Comparison of ENCODE assay signal across 8 cellular contexts in genomic region chr16:71927383-71927782, GRCh38. TPM values are rescaled to one million over a fixed set of nuclear protein-coding genes. Genes with fewer than 3 reads are reported as not detected.
DNase-seq lines count a peak whose midpoint lies in the region; ATAC-seq lines count a peak whose summit lies in the region.

No MANE protein-coding gene starts in this region.

- peaks cover 99% of the 10 kb centered on the region for H3K36me3 Mint-ChIP-seq in activated T-helper 17 cell treated with anti-CD3 and anti-CD28 coated beads, Interleukin-2, amount 50 U/mL, for 72 hours (ENCODE audit: low read depth)
- peaks cover 46% of the 10 kb centered on the region for H3K36me3 Mint-ChIP-seq in activated CD4-positive, alpha-beta T cell treated with anti-CD3 and anti-CD28 coated beads, Interleukin-2, amount 10 ng/mL, durations not matched to agents 7 days and 5 days (ENCODE audit: low read depth)

- H3K9me3 ChIP-seq in right cardiac atrium (ENCODE audit: control insufficient read depth, low read length) (no peaks in the 10 kb centered on the region), stomach smooth muscle (ENCODE audit: control insufficient read depth in 2 of 2, low read length in 2 of 2) (no peaks in the 10 kb centered on the region)

- H3K4me3 Mint-ChIP-seq in activated T-helper 17 cell treated with anti-CD3 and anti-CD28 coated beads, Interleukin-2, amount 50 U/mL, for 72 hours: no peak overlapping the region
- no peak overlapping the region for H3K4me3 Mint-ChIP-seq in activated CD4-positive, alpha-beta T cell treated with anti-CD3 and anti-CD28 coated beads, Interleukin-2, amount 10 ng/mL, durations not matched to agents 7 days and 5 days

- no peak overlapping the region for H3K4me3 ChIP-seq in right cardiac atrium (ENCODE audit: low read length)
- peak overlapping the region in 1 of 2 donors; percentile 8 for H3K4me3 ChIP-seq in stomach smooth muscle (ENCODE audit: low read length in 2 of 2)

- DNase-seq in HT1080 (ENCODE audit: low read depth): peak; percentile 95
- DNase-seq in right cardiac atrium: peak in 2 of 3 donors; percentile 71 to 74
- no peak for DNase-seq in activated CD4-positive, alpha-beta T cell treated with anti-CD3 and anti-CD28 coated beads, Interleukin-2, amount 10 ng/mL, durations not matched to agents 7 days and 5 days
- DNase-seq in effector CD8-positive, alpha-beta T cell (lab: John Stamatoyannopoulos, UW): no peak
- DNase-seq in activated effector memory CD4-positive, alpha-beta T cell treated with Interleukin-2 at 50 U/mL for 16 hours: no peak

- H3K27me3 ChIP-seq in right cardiac atrium (ENCODE audit: control insufficient read depth, insufficient read depth) (no peaks in the 10 kb centered on the region), stomach smooth muscle (ENCODE audit: control insufficient read depth in 1 of 2, insufficient read depth in 2 of 2, low read length in 2 of 2) (no peaks in the 10 kb centered on the region)

- H3K27me3 Mint-ChIP-seq in activated T-helper 17 cell treated with anti-CD3 and anti-CD28 coated beads, Interleukin-2, amount 50 U/mL, for 72 hours: no peaks in the 10 kb centered on the region
- no peaks in the 10 kb centered on the region for H3K27me3 Mint-ChIP-seq in activated CD4-positive, alpha-beta T cell treated with anti-CD3 and anti-CD28 coated beads, Interleukin-2, amount 10 ng/mL, durations not matched to agents 7 days and 5 days

- no peaks in the 10 kb centered on the region for H3K4me1 Mint-ChIP-seq in activated T-helper 17 cell treated with anti-CD3 and anti-CD28 coated beads, Interleukin-2, amount 50 U/mL, for 72 hours
- peaks cover 15% of the 10 kb centered on the region for H3K4me1 Mint-ChIP-seq in activated CD4-positive, alpha-beta T cell treated with anti-CD3 and anti-CD28 coated beads, Interleukin-2, amount 10 ng/mL, durations not matched to agents 7 days and 5 days

- no peak for ATAC-seq in activated T-helper 17 cell treated with anti-CD3 and anti-CD28 coated beads, Interleukin-2, amount 50 U/mL, for 72 hours (replicated peaks)
- ATAC-seq in right cardiac atrium: peak; percentile 72 to 75
- no peak for ATAC-seq in GM21423 (IDR thresholded peaks at IDR 0.05; ENCODE audit: unreplicated experiment)

- peaks cover 27 to 28% of the 10 kb centered on the region in 2 donors for H3K36me3 ChIP-seq in stomach smooth muscle (ENCODE audit: control insufficient read depth in 2 of 2, insufficient read depth in 2 of 2, low read length in 2 of 2)

- CTCF ChIA-PET in activated CD4-positive, alpha-beta T cell treated with anti-CD3 and anti-CD28 coated beads, Interleukin-2, amount 10 ng/mL, durations not matched to agents 7 days and 5 days (lab: Charles Lee): no interaction called here

- POLR2A ChIA-PET in activated CD4-positive, alpha-beta T cell treated with anti-CD3 and anti-CD28 coated beads, Interleukin-2, amount 10 ng/mL, durations not matched to agents 7 days and 5 days (lab: Charles Lee): no interaction called here

- H3K9ac ChIP-seq in stomach smooth muscle (ENCODE audit: low read length in 2 of 2): no peak overlapping the region

- H3K9me3 Mint-ChIP-seq in activated T-helper 17 cell treated with anti-CD3 and anti-CD28 coated beads, Interleukin-2, amount 50 U/mL, for 72 hours: no peaks in the 10 kb centered on the region
- H3K9me3 Mint-ChIP-seq in activated CD4-positive, alpha-beta T cell treated with anti-CD3 and anti-CD28 coated beads, Interleukin-2, amount 10 ng/mL, durations not matched to agents 7 days and 5 days: no peaks in the 10 kb centered on the region

- intact Hi-C loops in right cardiac atrium (cut with DNase I): loop anchor here in 1 of 4 donors (2.0 kb wide), 1 partner anchor 17 kb away; no protein-coding TSS in a partner anchor

- peak overlapping the region; percentile 38 for H3K27ac Mint-ChIP-seq in activated T-helper 17 cell treated with anti-CD3 and anti-CD28 coated beads, Interleukin-2, amount 50 U/mL, for 72 hours
- H3K27ac Mint-ChIP-seq in activated CD4-positive, alpha-beta T cell treated with anti-CD3 and anti-CD28 coated beads, Interleukin-2, amount 10 ng/mL, durations not matched to agents 7 days and 5 days: no peak overlapping the region

- WGBS in right cardiac atrium: 17% methylated on average over 3 of the region's 3 CpGs

- peak overlapping the region; percentile 95 for H3K27ac ChIP-seq in right cardiac atrium (ENCODE audit: low read length)
- peak overlapping the region; percentile 71 for H3K27ac ChIP-seq in stomach smooth muscle (ENCODE audit: low read length)

- H3K4me1 ChIP-seq in right cardiac atrium (ENCODE audit: control insufficient read depth, insufficient read depth, low read length): peaks cover 18% of the 10 kb centered on the region
- H3K4me1 ChIP-seq in stomach smooth muscle (ENCODE audit: control insufficient read depth, insufficient read depth, low read length): peaks cover 34% of the 10 kb centered on the region

RNA-seq across cellular contexts. Expression of gene IST1, which starts 32.1 kb away (rescaled TPM):
- 107 and 116 TPM in 2 replicates for total RNA-seq in HT1080 (2014; rRNA removed; shearing (Covaris generic))
- polyA plus RNA-seq in HT1080 (2015; cell fraction: cytosol; rRNA removed): 119 and 126 TPM in 2 replicates
- polyA plus RNA-seq in HT1080 (2015; cell fraction: nucleus; rRNA removed): 256 and 285 TPM in 2 replicates
- 100 to 1,000 TPM; 159 to 217 TPM for total RNA-seq in activated T-helper 17 cell treated with anti-CD3 and anti-CD28 coated beads, Interleukin-2, amount 50 U/mL, for 72 hours
- total RNA-seq in right cardiac atrium: 100 to 1,000 TPM; 128 to 148 (median 139) TPM
- 89.5 TPM for polyA plus RNA-seq in right cardiac atrium
- total RNA-seq in activated CD4-positive, alpha-beta T cell treated with anti-CD3 and anti-CD28 coated beads, Interleukin-2, amount 10 ng/mL, durations not matched to agents 7 days and 5 days: 100 to 1,000 TPM; 180 to 191 TPM

RNA-seq across cellular contexts. Expression of gene ZNF821, which starts 43.4 kb away (rescaled TPM):
- 5.6 and 5.8 TPM in 2 replicates for total RNA-seq in HT1080 (2014; rRNA removed; shearing (Covaris generic))
- polyA plus RNA-seq in HT1080 (2015; cell fraction: cytosol; rRNA removed): 3.0 and 3.9 TPM in 2 replicates
- polyA plus RNA-seq in HT1080 (2015; cell fraction: nucleus; rRNA removed): 3.6 and 7.5 TPM in 2 replicates
- total RNA-seq in activated T-helper 17 cell treated with anti-CD3 and anti-CD28 coated beads, Interleukin-2, amount 50 U/mL, for 72 hours: 10 to 100 TPM in 1 of 2 donors, 1 to 10 TPM in 1; 6.3 to 12.2 TPM
- total RNA-seq in right cardiac atrium: 1 to 10 TPM; 6.3 to 8.5 (median 6.9) TPM
- 5.0 TPM for polyA plus RNA-seq in right cardiac atrium
- total RNA-seq in activated CD4-positive, alpha-beta T cell treated with anti-CD3 and anti-CD28 coated beads, Interleukin-2, amount 10 ng/mL, durations not matched to agents 7 days and 5 days: 1 to 10 TPM; 7.1 to 7.7 TPM

Comparison
In these comparisons a context has a peak if more than half of its experiments do, and no peak if none do; other contexts are left out.
1. DNase-seq: peak in HT1080 (single experiment) and right cardiac atrium (2 of 3); none in activated CD4-positive, alpha-beta T cell treated with anti-CD3 and anti-CD28 coated beads, Interleukin-2, amount 10 ng/mL, durations not matched to agents 7 days and 5 days (single experiment), effector CD8-positive, alpha-beta T cell (single experiment) and activated effector memory CD4-positive, alpha-beta T cell treated with Interleukin-2 at 50 U/mL for 16 hours (single experiment).
2. ATAC-seq: peak in right cardiac atrium (2 of 2); none in activated T-helper 17 cell treated with anti-CD3 and anti-CD28 coated beads, Interleukin-2, amount 50 U/mL, for 72 hours (single experiment) and GM21423 (single experiment).